Comparison of ENCODE assay signal across 25 cellular contexts in genomic region chr10:87713707-87714106, GRCh38.
"Had no signal": no experiment of that assay in that cellular context is flagged by ENCODE, and none has a peak within 500 bp of the region (broad histone marks: within the 10 kb centered on the region; RNA-seq: fewer than 3 reads in every experiment).

No MANE protein-coding gene starts in this region.

- DNase-seq: activated CD4-positive, alpha-beta T cell treated with anti-CD3 and anti-CD28 coated beads, Interleukin-2, amount 10 ng/mL, durations not matched to agents 7 days and 5 days; activated CD4-positive, CD25-positive, alpha-beta regulatory T cell treated with anti-CD3 and anti-CD28 coated beads, Interleukin-2, amount 50 U/mL, for 72 hours; activated CD8-positive, alpha-beta memory T cell treated with anti-CD3 and anti-CD28 coated beads, Interleukin-2, amount 10 ng/mL, durations not matched to agents 7 days and 5 days; activated CD8-positive, alpha-beta T cell treated with anti-CD3 and anti-CD28 coated beads for 36 hours; activated effector memory CD4-positive, alpha-beta T cell treated with anti-CD3 and anti-CD28 coated beads, Interleukin-2, amount 50 U/mL, for 16 hours; activated naive CD4-positive, alpha-beta T cell treated with anti-CD3 and anti-CD28 coated beads, Interleukin-2, amount 10 ng/mL, durations not matched to agents 7 days and 5 days; activated T-cell treated with anti-CD3 and anti-CD28 coated beads for 4 hours; aorta; brain microvascular endothelial cell; effector memory CD8-positive, alpha-beta T cell; esophagus squamous epithelium; head of caudate nucleus; islet precursor cell; left cardiac atrium; naive thymus-derived CD8-positive, alpha-beta T cell; psoas muscle; stimulated activated CD4-positive, alpha-beta T cell treated with anti-CD3 and anti-CD28 coated beads, Interleukin-1b, Interleukin-23, amount 100 ng/mL, for 48 hours; substantia nigra; tibial artery; uterus had no signal

- ATAC-seq: activated CD8-positive, alpha-beta memory T cell treated with anti-CD3 and anti-CD28 coated beads, Interleukin-2, amount 10 ng/mL, durations not matched to agents 7 days and 5 days; activated CD8-positive, alpha-beta T cell treated with anti-CD3 and anti-CD28 coated beads for 36 hours; effector memory CD8-positive, alpha-beta T cell; gastroesophageal sphincter; left cardiac atrium; naive thymus-derived CD8-positive, alpha-beta T cell; psoas muscle had no signal

- H3K4me3 ChIP-seq: esophagus squamous epithelium, gastroesophageal sphincter, neural progenitor cell, psoas muscle, right atrium auricular region, skin epidermis, tibial artery, uterus had no signal

- H3K27ac ChIP-seq: brain microvascular endothelial cell, esophagus squamous epithelium, neural progenitor cell, psoas muscle, skin epidermis, tibial artery, VCaP had no signal

- H3K36me3 ChIP-seq: esophagus squamous epithelium, neural progenitor cell, uterus had no signal

- H3K27me3 ChIP-seq: brain microvascular endothelial cell, esophagus squamous epithelium, gastroesophageal sphincter, neural progenitor cell, right atrium auricular region, tibial artery, uterus had no signal

- H3K4me1 ChIP-seq: neural progenitor cell, tibial artery, uterus had no signal

- H3K9me3 ChIP-seq: esophagus squamous epithelium, gastroesophageal sphincter, psoas muscle, right atrium auricular region, tibial artery, uterus had no signal
